16 cellular contexts compared by ENCODE assay signal in the genomic region with DNA sequence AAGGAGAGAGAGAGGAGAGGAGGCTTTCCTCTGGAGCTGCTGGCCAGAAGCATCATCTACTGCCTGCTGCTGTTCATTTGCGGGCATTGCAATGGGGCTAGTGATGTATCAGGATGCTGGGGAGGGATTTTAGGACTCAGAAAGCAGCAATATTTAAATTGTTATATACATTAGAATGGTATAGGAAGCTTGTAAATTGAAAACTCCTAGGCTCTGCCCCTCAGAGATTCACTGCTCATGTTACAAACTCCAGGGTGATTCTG.
DNase-seq lines count a peak whose midpoint lies in the region; ATAC-seq, FAIRE-seq and TF ChIP-seq lines count a peak whose summit lies in the region.
"Had no signal": no experiment of that assay in that cellular context is flagged by ENCODE, and none has a peak within 500 bp of the region (broad histone marks: within the 10 kb centered on the region; RNA-seq: fewer than 3 reads in every experiment).

No MANE protein-coding gene starts in this region.

- no peak overlapping the region for H3K23ac ChIP-seq in neuronal stem cell (ENCODE audit: low read depth, low read length, poor library complexity)

- H2BK5ac ChIP-seq in neuronal stem cell (ENCODE audit: low read length): no peak overlapping the region

- TF ChIP-seq EP300 in K562 (IDR thresholded peaks at IDR 0.05; ENCODE audit: low read length): no peak

- in situ Hi-C loops in K562 (cut with MboI): no loop called here

- H3K9ac ChIP-seq in HUES48 (ENCODE audit: low read depth, low read length) (no peak overlapping the region), K562 (ENCODE audit: insufficient read depth in 1 of 2, low read depth in 2 of 2, low read length in 2 of 2) (no peak overlapping the region), neuronal stem cell (ENCODE audit: low read depth, low read length, poor library complexity) (no peak overlapping the region)

- TF ChIP-seq CTCF in GM06990 (IDR thresholded peaks at IDR 0.05; ENCODE audit: insufficient read depth, low read length, poor library complexity, severe bottlenecking) (peak; percentile 16), K562 (IDR thresholded peaks at IDR 0.05 in 2 of 3, conservative IDR thresholded peaks at IDR 0.05 in 1 of 3; ENCODE audit: insufficient read depth in 2 of 3, low read depth in 1 of 3, low read length in 3 of 3) (peak; percentile 54 to 73 (median 63)), nephron progenitor cell (IDR thresholded peaks at IDR 0.05) (no peak)

- no peak overlapping the region for H3K4me2 ChIP-seq in K562 (ENCODE audit: insufficient read depth, low read length)
- no peak overlapping the region for H3K4me2 ChIP-seq in neuronal stem cell (ENCODE audit: insufficient read depth, low read length, poor library complexity, severe bottlenecking)

- H2BK15ac ChIP-seq in neuronal stem cell (ENCODE audit: low read length): no peak overlapping the region

- no peaks in the 10 kb centered on the region for H3K9me1 ChIP-seq in K562 (ENCODE audit: control insufficient read depth, insufficient read depth, low read length)

- H3K36me3 Mint-ChIP-seq in nephron progenitor cell (ENCODE audit: low read depth): peaks cover 2% of the 10 kb centered on the region
- H3K36me3 Mint-ChIP-seq in activated CD4-positive, alpha-beta T cell treated with anti-CD3 and anti-CD28 coated beads, Interleukin-2, amount 10 ng/mL, durations not matched to agents 7 days and 5 days (ENCODE audit: low read depth): no peaks in the 10 kb centered on the region
- H3K36me3 Mint-ChIP-seq: CD8-positive, alpha-beta memory T cell had no signal

- peaks cover 9% of the 10 kb centered on the region for H3K4me1 ChIP-seq in HUES48 (ENCODE audit: control insufficient read depth, insufficient read depth, low read length)
- peaks cover 5 to 11% of the 10 kb centered on the region in 2 experiments; a peak in 3 of 5 replicates for H3K4me1 ChIP-seq in K562 (replicated peaks in 1 of 2; ENCODE audit: control insufficient read depth in 2 of 2, insufficient read depth in 2 of 2, low read length in 2 of 2)
- peaks cover 0 to 3% of the 10 kb centered on the region in 2 donors for H3K4me1 ChIP-seq in neuronal stem cell (ENCODE audit: control insufficient read depth in 2 of 2, insufficient read depth in 1 of 2, low read depth in 1 of 2, low read length in 2 of 2)

- peak; percentile 86 for ATAC-seq in K562

- TF ChIP-seq POLR2A in K562 (conservative IDR thresholded peaks at IDR 0.05): no peak

- peak; percentile 75 to 78 for TF ChIP-seq RAD21 in K562 (CRISPR knock-in tag; conservative IDR thresholded peaks at IDR 0.05 in 1 of 2, IDR thresholded peaks at IDR 0.05 in 1 of 2)

- peak overlapping the region; percentile 91 for H3K27ac Mint-ChIP-seq in nephron progenitor cell
- no peak overlapping the region for H3K27ac Mint-ChIP-seq in activated CD4-positive, alpha-beta T cell treated with anti-CD3 and anti-CD28 coated beads, Interleukin-2, amount 10 ng/mL, durations not matched to agents 7 days and 5 days
- H3K27ac Mint-ChIP-seq: CD8-positive, alpha-beta memory T cell had no signal

- no peak overlapping the region for H4K8ac ChIP-seq in neuronal stem cell (ENCODE audit: low read depth, low read length)

- H3K79me2 ChIP-seq in K562 (ENCODE audit: control insufficient read depth, insufficient read depth, low read length): no peaks in the 10 kb centered on the region

- H3K4me1 Mint-ChIP-seq in nephron progenitor cell: peaks cover 15% of the 10 kb centered on the region
- H3K4me1 Mint-ChIP-seq in activated CD4-positive, alpha-beta T cell treated with anti-CD3 and anti-CD28 coated beads, Interleukin-2, amount 10 ng/mL, durations not matched to agents 7 days and 5 days: no peaks in the 10 kb centered on the region
- H3K4me1 Mint-ChIP-seq: CD8-positive, alpha-beta memory T cell had no signal

- POLR2A ChIA-PET in K562 (lab: Yijun Ruan, JAX): interaction anchor here (0.7 to 1.7 kb wide), 4 partner anchors 10 to 33 kb away, joined by 3 to 5 read pairs (median 4); no protein-coding TSS in a partner anchor
- POLR2A ChIA-PET in activated CD4-positive, alpha-beta T cell treated with anti-CD3 and anti-CD28 coated beads, Interleukin-2, amount 10 ng/mL, durations not matched to agents 7 days and 5 days (lab: Charles Lee): no interaction called here

- H3K36me3 ChIP-seq in GM06990 (ENCODE audit: control insufficient read depth, insufficient read depth, low read length): no peaks in the 10 kb centered on the region
- H3K36me3 ChIP-seq in HUES48 (ENCODE audit: control insufficient read depth, insufficient read depth, low read length): no peaks in the 10 kb centered on the region
- H3K36me3 ChIP-seq in K562 (ENCODE audit: control insufficient read depth, insufficient read depth, low read length): no peaks in the 10 kb centered on the region
- H3K36me3 ChIP-seq in neuronal stem cell (replicated peaks in 1 of 2; ENCODE audit: control insufficient read depth in 2 of 2, insufficient read depth in 2 of 2, low read length in 2 of 2): no peaks in the 10 kb centered on the region
- H3K36me3 ChIP-seq: MG63 had no signal

- H3K18ac ChIP-seq in neuronal stem cell (ENCODE audit: low read length): no peak overlapping the region

- DNase-seq in GM06990 (ENCODE audit: extremely low read depth, insufficient read length) (no peak), K562 (ENCODE audit: extremely low read depth in 1 of 4, low spot score in 3 of 4) (peak in 1 of 4 experiments; percentile 33), nephron progenitor cell (no peak), GM03348 (ENCODE audit: low spot score) (no peak), neuronal stem cell (ENCODE audit: low spot score) (no peak), DMS153 treated with DMSO at 0.1 percent for 48 hours (lab: John Stamatoyannopoulos, UW; ENCODE audit: unreplicated experiment) (no peak)
- no peak for DNase-seq in activated CD4-positive, alpha-beta T cell treated with anti-CD3 and anti-CD28 coated beads, Interleukin-2, amount 10 ng/mL, durations not matched to agents 7 days and 5 days
- DNase-seq: CD8-positive, alpha-beta memory T cell; KG1; MG63; NCI-H1930; NCI-H2171; SIG-M5; T-helper 2 cell had no signal

- peaks cover 18% of the 10 kb centered on the region for H3K9me3 Mint-ChIP-seq in nephron progenitor cell
- peaks cover 2% of the 10 kb centered on the region for H3K9me3 Mint-ChIP-seq in activated CD4-positive, alpha-beta T cell treated with anti-CD3 and anti-CD28 coated beads, Interleukin-2, amount 10 ng/mL, durations not matched to agents 7 days and 5 days

- H3K14ac ChIP-seq in neuronal stem cell (ENCODE audit: low read length): no peak overlapping the region

- CTCF ChIA-PET in K562 (lab: Yijun Ruan, JAX; ENCODE audit: low intra/inter-chr PET ratio): no interaction called here
- CTCF ChIA-PET in activated CD4-positive, alpha-beta T cell treated with anti-CD3 and anti-CD28 coated beads, Interleukin-2, amount 10 ng/mL, durations not matched to agents 7 days and 5 days (lab: Charles Lee): no interaction called here

- no peak overlapping the region for H2BK120ac ChIP-seq in neuronal stem cell (ENCODE audit: low read depth, low read length)

- H3K27me3 ChIP-seq in GM06990 (replicated peaks; ENCODE audit: control insufficient read depth, insufficient read depth, low read length) (no peaks in the 10 kb centered on the region), HUES48 (ENCODE audit: control insufficient read depth, insufficient read depth, low read length) (no peaks in the 10 kb centered on the region), K562 (ENCODE audit: control insufficient read depth in 2 of 2, insufficient read depth in 2 of 2, low read length in 2 of 2) (no peaks in the 10 kb centered on the region), neuronal stem cell (ENCODE audit: control insufficient read depth in 3 of 3, insufficient read depth in 3 of 3, low read depth in 1 of 3, low read length in 3 of 3) (no peaks in the 10 kb centered on the region)

- H3K4ac ChIP-seq in neuronal stem cell (ENCODE audit: low read length): no peak overlapping the region

- BruUV-seq in K562 (replicated peaks; lab: Mats Ljungman, UMichigan): no TSS peak

- WGBS in K562 (ENCODE audit: insufficient coverage, low coverage, missing lambda C conversion rate): 6% methylated on average over 1 of the region's 1 CpG
- WGBS in neuronal stem cell (ENCODE audit: extremely low coverage in 2 of 2, insufficient read length in 2 of 2, insufficient replicate concordance in 1 of 2), 2 donors: no CpG with 5 or more reads among the region's 1 CpG

- H2AFZ ChIP-seq in K562 (ENCODE audit: low read depth, low read length) (no peak overlapping the region), neuronal stem cell (ENCODE audit: low read length) (no peak overlapping the region)

- no peak overlapping the region for H3K4me3 Mint-ChIP-seq in nephron progenitor cell
- H3K4me3 Mint-ChIP-seq in activated CD4-positive, alpha-beta T cell treated with anti-CD3 and anti-CD28 coated beads, Interleukin-2, amount 10 ng/mL, durations not matched to agents 7 days and 5 days: no peak overlapping the region
- H3K4me3 Mint-ChIP-seq: CD8-positive, alpha-beta memory T cell had no signal

- H3K4me3 ChIP-seq in GM06990 (replicated peaks; ENCODE audit: low read depth, low read length) (no peak overlapping the region), HUES48 (ENCODE audit: low read depth, low read length) (no peak overlapping the region), K562 (no peak overlapping the region), neuronal stem cell (ENCODE audit: low read length in 2 of 2) (no peak overlapping the region)
- H3K4me3 ChIP-seq: MG63 had no signal

- H2BK12ac ChIP-seq in neuronal stem cell (ENCODE audit: low read length): no peak overlapping the region

- no peaks in the 10 kb centered on the region for H4K20me1 ChIP-seq in K562 (replicated peaks; ENCODE audit: control insufficient read depth, insufficient read depth, low read length)

- H3K9me3 ChIP-seq in HUES48 (ENCODE audit: control insufficient read depth, insufficient read depth, low read length): peaks cover 4% of the 10 kb centered on the region; the same call in 1 of the 2 replicates
- H3K9me3 ChIP-seq in K562 (replicated peaks; ENCODE audit: control insufficient read depth, insufficient read depth, low read depth, low read length): no peaks in the 10 kb centered on the region
- no peaks in the 10 kb centered on the region for H3K9me3 ChIP-seq in neuronal stem cell (replicated peaks in 1 of 2; ENCODE audit: control insufficient read depth in 2 of 2, insufficient read depth in 1 of 2, low read depth in 1 of 2, low read length in 2 of 2)
- H3K9me3 ChIP-seq: MG63 had no signal

- FAIRE-seq in K562 (lab: Jason Lieb, UNC): no peak
- FAIRE-seq: H54 had no signal

- peaks cover 12% of the 10 kb centered on the region for H3K27me3 Mint-ChIP-seq in nephron progenitor cell (ENCODE audit: low read depth, poor library complexity)
- no peaks in the 10 kb centered on the region for H3K27me3 Mint-ChIP-seq in activated CD4-positive, alpha-beta T cell treated with anti-CD3 and anti-CD28 coated beads, Interleukin-2, amount 10 ng/mL, durations not matched to agents 7 days and 5 days

- no peaks in the 10 kb centered on the region for H3K79me1 ChIP-seq in neuronal stem cell (ENCODE audit: low read depth, low read length)

- no peak overlapping the region for H4K91ac ChIP-seq in neuronal stem cell (ENCODE audit: low read depth, low read length, poor library complexity)

- intact Hi-C loops in K562 (cut with micrococcal nuclease): loop anchor here (5.0 kb wide), 1 partner anchor 182 kb away; no protein-coding TSS in a partner anchor

- peak overlapping the region; percentile 84 for H3K27ac ChIP-seq in HUES48 (ENCODE audit: low read depth, low read length)
- no peak overlapping the region for H3K27ac ChIP-seq in K562 (ENCODE audit: extremely low read depth, low read depth, low read length)
- H3K27ac ChIP-seq in neuronal stem cell (replicated peaks; ENCODE audit: low read length): no peak overlapping the region

- H2AK5ac ChIP-seq in neuronal stem cell (ENCODE audit: low read depth, low read length): no peak overlapping the region
